11 cellular contexts compared by ENCODE assay signal in the genomic region with DNA sequence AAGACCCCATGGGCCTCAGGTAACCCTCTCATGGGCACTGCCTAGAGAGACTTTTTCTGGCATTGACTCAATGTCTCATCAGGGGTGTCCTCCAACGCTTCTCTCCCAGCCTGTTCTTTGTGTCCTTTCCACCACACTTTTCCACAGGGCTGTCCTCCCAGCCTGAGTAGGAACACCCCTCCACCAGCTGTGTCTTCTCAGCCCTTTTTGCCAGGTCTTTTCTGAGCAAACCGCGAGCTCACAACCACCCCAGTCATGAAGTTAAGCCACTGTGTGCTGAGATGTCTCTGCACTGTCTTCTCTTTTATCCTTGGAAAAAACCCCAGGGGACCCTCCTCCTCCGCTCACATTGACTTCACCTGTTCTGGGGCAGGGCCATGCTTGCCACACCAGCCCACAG. TPM values are rescaled to one million over a fixed set of nuclear protein-coding genes. Genes with fewer than 3 reads are reported as not detected.
DNase-seq lines count a peak whose midpoint lies in the region; ATAC-seq, FAIRE-seq and TF ChIP-seq lines count a peak whose summit lies in the region.
"Had no signal": no experiment of that assay in that cellular context is flagged by ENCODE, and none has a peak within 500 bp of the region (broad histone marks: within the 10 kb centered on the region; RNA-seq: fewer than 3 reads in every experiment).

No MANE protein-coding gene starts in this region.

- no peaks in the 10 kb centered on the region for H3K9me3 ChIP-seq in HepG2 (ENCODE audit: low read length)
- H3K9me3 ChIP-seq in WERI-Rb-1 (ENCODE audit: severe bottlenecking) = no peaks in the 10 kb centered on the region
- H3K9me3 ChIP-seq: mucosa of descending colon had no signal

- H3K36me3 Mint-ChIP-seq in IgD-negative memory B cell = peaks cover 3% of the 10 kb centered on the region
- H3K36me3 Mint-ChIP-seq in activated CD8-positive, alpha-beta T cell treated with anti-CD3 and anti-CD28 coated beads for 36 hours (ENCODE audit: low read depth) = peaks cover 9% of the 10 kb centered on the region
- peaks cover 12% of the 10 kb centered on the region for H3K36me3 Mint-ChIP-seq in stimulated activated effector memory CD8-positive, alpha-beta T cell treated with anti-CD3 and anti-CD28 coated beads, Interleukin-12 subunit alpha, Interleukin-12 subunit beta, amount 100 ng/mL, for 72 hours

- H3K36me3 ChIP-seq in HepG2 (replicated peaks in 1 of 2; ENCODE audit: control insufficient read depth in 1 of 2, insufficient read depth in 2 of 2, low read length in 2 of 2) (no peaks in the 10 kb centered on the region), WERI-Rb-1 (no peaks in the 10 kb centered on the region)

- no peaks in the 10 kb centered on the region for H3K9me3 Mint-ChIP-seq in IgD-negative memory B cell
- no peaks in the 10 kb centered on the region for H3K9me3 Mint-ChIP-seq in activated CD8-positive, alpha-beta T cell treated with anti-CD3 and anti-CD28 coated beads for 36 hours
- no peaks in the 10 kb centered on the region for H3K9me3 Mint-ChIP-seq in stimulated activated effector memory CD8-positive, alpha-beta T cell treated with anti-CD3 and anti-CD28 coated beads, Interleukin-12 subunit alpha, Interleukin-12 subunit beta, amount 100 ng/mL, for 72 hours

- H2AFZ ChIP-seq in HepG2 (ENCODE audit: low read length) = no peak overlapping the region

- POLR2A ChIA-PET in activated CD8-positive, alpha-beta T cell treated with anti-CD3 and anti-CD28 coated beads for 36 hours (lab: Charles Lee) = interaction anchor here (0.5 to 12.8 kb wide), 2 partner anchors 20 to 1285 kb away, joined by 3 to 211 read pairs; no protein-coding TSS in a partner anchor
- POLR2A ChIA-PET in HepG2 (lab: Yijun Ruan, JAX) = interaction anchor here (1.3 to 4.3 kb wide), 3 partner anchors 10 to 87 kb away, joined by 3 to 29 read pairs (median 4); partner anchors contain the start of gene PTGR2

- no peaks in the 10 kb centered on the region for H3K27me3 Mint-ChIP-seq in IgD-negative memory B cell
- no peaks in the 10 kb centered on the region for H3K27me3 Mint-ChIP-seq in activated CD8-positive, alpha-beta T cell treated with anti-CD3 and anti-CD28 coated beads for 36 hours

- no TSS peak for BruUV-seq in HepG2 (replicated peaks; lab: Mats Ljungman, UMichigan)

- no peak overlapping the region for H3K4me2 ChIP-seq in HepG2 (ENCODE audit: low read depth, low read length)

- H3K4me3 Mint-ChIP-seq in IgD-negative memory B cell = peak overlapping the region in 3 of 4 donors; percentile 67 to 76 (median 74)
- no peak overlapping the region for H3K4me3 Mint-ChIP-seq in activated CD8-positive, alpha-beta T cell treated with anti-CD3 and anti-CD28 coated beads for 36 hours
- no peak overlapping the region for H3K4me3 Mint-ChIP-seq in stimulated activated effector memory CD8-positive, alpha-beta T cell treated with anti-CD3 and anti-CD28 coated beads, Interleukin-12 subunit alpha, Interleukin-12 subunit beta, amount 100 ng/mL, for 72 hours

- TF ChIP-seq POLR2A in HepG2 (IDR thresholded peaks at IDR 0.05; ENCODE audit: insufficient read depth in 1 of 2, low read depth in 2 of 2, low read length in 2 of 2) = no peak

- 93% methylated on average over 4 of the region's 4 CpGs for WGBS in HepG2 (ENCODE audit: low lambda C conversion rate)

- H3K79me2 ChIP-seq in HepG2 (ENCODE audit: insufficient read depth, low read length) = peaks cover 85% of the 10 kb centered on the region

- no peak for ATAC-seq in activated CD8-positive, alpha-beta T cell treated with anti-CD3 and anti-CD28 coated beads for 36 hours
- no peak for ATAC-seq in HepG2
- ATAC-seq in stimulated activated effector memory CD8-positive, alpha-beta T cell treated with anti-CD3 and anti-CD28 coated beads, Interleukin-12 subunit alpha, Interleukin-12 subunit beta, amount 100 ng/mL, for 72 hours = no peak

- no peak for TF ChIP-seq RAD21 in HepG2 (CRISPR knock-in tag; IDR thresholded peaks at IDR 0.05)

- CTCF ChIA-PET in activated CD8-positive, alpha-beta T cell treated with anti-CD3 and anti-CD28 coated beads for 36 hours (lab: Charles Lee) = interaction anchor here (1.8 kb wide), 1 partner anchor 36 kb away, joined by 7 read pairs; no protein-coding TSS in a partner anchor
- CTCF ChIA-PET in HepG2 (lab: Yijun Ruan, JAX; ENCODE audit: low intra/inter-chr PET ratio, low total read pairs) = no interaction called here

- TF ChIP-seq EP300 in HepG2 (IDR thresholded peaks at IDR 0.05; ENCODE audit: low read depth in 2 of 2, low read length in 2 of 2) (no peak), HepG2 (CRISPR knock-in tag; IDR thresholded peaks at IDR 0.05; ENCODE audit: borderline replicate concordance) (no peak)

- no peak overlapping the region for H3K27ac ChIP-seq in HepG2 (ENCODE audit: extremely low read length, insufficient read depth, low read length)
- no peak overlapping the region for H3K27ac ChIP-seq in WERI-Rb-1

- intact Hi-C loops in activated CD8-positive, alpha-beta T cell treated with anti-CD3 and anti-CD28 coated beads for 36 hours (cut with micrococcal nuclease) = no loop called here
- intact Hi-C loops in HepG2 (cut with micrococcal nuclease; ENCODE audit: unreplicated experiment) = no loop called here

- peaks cover 54 to 65% (median 62%) of the 10 kb centered on the region in 3 donors for H3K4me1 Mint-ChIP-seq in IgD-negative memory B cell
- peaks cover 62% of the 10 kb centered on the region for H3K4me1 Mint-ChIP-seq in activated CD8-positive, alpha-beta T cell treated with anti-CD3 and anti-CD28 coated beads for 36 hours (ENCODE audit: low read depth)
- H3K4me1 Mint-ChIP-seq in stimulated activated effector memory CD8-positive, alpha-beta T cell treated with anti-CD3 and anti-CD28 coated beads, Interleukin-12 subunit alpha, Interleukin-12 subunit beta, amount 100 ng/mL, for 72 hours = peaks cover 71% of the 10 kb centered on the region

- no peak for TF ChIP-seq CTCF in activated CD8-positive, alpha-beta T cell treated with anti-CD3 and anti-CD28 coated beads for 36 hours (IDR thresholded peaks at IDR 0.05)
- TF ChIP-seq CTCF in HepG2 (CRISPR knock-in tag; IDR thresholded peaks at IDR 0.05) (no peak), WERI-Rb-1 (IDR thresholded peaks at IDR 0.05; ENCODE audit: low read depth, low read length) (no peak)

- H3K27me3 ChIP-seq in HepG2 (ENCODE audit: control insufficient read depth in 1 of 2, insufficient read depth in 2 of 2, low read length in 2 of 2) (no peaks in the 10 kb centered on the region), WERI-Rb-1 (ENCODE audit: insufficient read depth, low read depth, severe bottlenecking) (no peaks in the 10 kb centered on the region)

- H3K4me1 ChIP-seq in HepG2 (ENCODE audit: insufficient read depth, low read length) = peaks cover 80% of the 10 kb centered on the region

- H3K27ac Mint-ChIP-seq in IgD-negative memory B cell = peak overlapping the region; percentile 87 to 100 (median 97)
- H3K27ac Mint-ChIP-seq in activated CD8-positive, alpha-beta T cell treated with anti-CD3 and anti-CD28 coated beads for 36 hours = peak overlapping the region; percentile 73
- H3K27ac Mint-ChIP-seq in stimulated activated effector memory CD8-positive, alpha-beta T cell treated with anti-CD3 and anti-CD28 coated beads, Interleukin-12 subunit alpha, Interleukin-12 subunit beta, amount 100 ng/mL, for 72 hours = peak overlapping the region; percentile 27

- DNase-seq in activated CD8-positive, alpha-beta T cell treated with anti-CD3 and anti-CD28 coated beads for 36 hours = no peak
- DNase-seq in HepG2 (ENCODE audit: low spot score) (no peak), WERI-Rb-1 (no peak), iPS-NIHi7 (ENCODE audit: extremely low spot score) (no peak), RCC 7860 (ENCODE audit: low spot score) (no peak), NCI-H524 (lab: John Stamatoyannopoulos, UW) (no peak)
- DNase-seq in stimulated activated effector memory CD8-positive, alpha-beta T cell treated with anti-CD3 and anti-CD28 coated beads, Interleukin-12 subunit alpha, Interleukin-12 subunit beta, amount 100 ng/mL, for 72 hours (ENCODE audit: low spot score in 2 of 2) = no peak
- DNase-seq: NCI-H1436 had no signal

- H3K9ac ChIP-seq in HepG2 (ENCODE audit: insufficient read depth, low read depth, low read length) = 0 out of 2 replicates have a peak overlapping the region, but pooled peaks have one; percentile 4

- in situ Hi-C loops in HepG2 (cut with HindIII; ENCODE audit: extremely low pct_ligation_motif_present, low pct_unique_long_range_greater_than_20kb) = no loop called here

- FAIRE-seq in HepG2 (lab: Jason Lieb, UNC) (no peak), RCC 7860 (lab: Jason Lieb, UNC) (no peak)
- FAIRE-seq: G401.6 had no signal

- H4K20me1 ChIP-seq in HepG2 (ENCODE audit: insufficient read depth, low read length) = peaks cover 18% of the 10 kb centered on the region

- H3K4me3 ChIP-seq in HepG2 (replicated peaks in 1 of 3; ENCODE audit: insufficient read depth in 1 of 3, low read depth in 2 of 3, low read length in 3 of 3) = no peak overlapping the region
- H3K4me3 ChIP-seq in WERI-Rb-1 (ENCODE audit: low read depth, low read length) = no peak overlapping the region
- H3K4me3 ChIP-seq: mucosa of descending colon had no signal

RNA-seq across cellular contexts. Expression of gene PNMA1, which starts 50.2 kb away (rescaled TPM):
- polyA plus RNA-seq in IgD-negative memory B cell = 20.9 TPM
- total RNA-seq in activated CD8-positive, alpha-beta T cell treated with anti-CD3 and anti-CD28 coated beads for 36 hours = 10 to 100 TPM; 22.9 to 24.1 TPM
- total RNA-seq in HepG2 (2016; rRNA removed; fragmentation: Illumina TruSeq; extraction: Trizol) = 8.3 and 10.7 TPM in 2 replicates
- total RNA-seq in HepG2 (2016; cell fraction: cytosol; rRNA removed; fragmentation: Illumina TruSeq; extraction: Trizol; ENCODE audit: low read depth) = 1.8 and 1.9 TPM in 2 replicates
- 8.5 and 12.1 TPM in 2 replicates for total RNA-seq in HepG2 (2016; cell fraction: insoluble cytoplasmic fraction; rRNA removed; fragmentation: Illumina TruSeq; extraction: Trizol)
- 7.8 and 8.3 TPM in 2 replicates for total RNA-seq in HepG2 (2016; cell fraction: membrane; rRNA removed; fragmentation: Illumina TruSeq; extraction: Trizol)
- total RNA-seq in HepG2 (2016; cell fraction: nucleus; rRNA removed; fragmentation: Illumina TruSeq; extraction: Trizol) = 8.6 and 9.7 TPM in 2 replicates
- 6.6 and 7.0 TPM in 2 replicates for polyA plus RNA-seq in HepG2 (2011; rRNA removed)
- polyA plus RNA-seq in HepG2 (2011; cell fraction: cytosol; rRNA removed) = 5.3 and 6.7 TPM in 2 replicates
- 6.4 and 7.7 TPM in 2 replicates for polyA plus RNA-seq in HepG2 (2011; cell fraction: nucleus; rRNA removed)
- 14.1 and 14.8 TPM in 2 replicates for polyA plus RNA-seq in HepG2 (2012)
- 2.5 and 2.9 TPM in 2 replicates for polyA plus RNA-seq in HepG2 (2016; cell fraction: cytosol; fragmentation: Illumina TruSeq; extraction: Trizol; ENCODE audit: low read depth)
- polyA plus RNA-seq in HepG2 (2016; cell fraction: insoluble cytoplasmic fraction; fragmentation: Illumina TruSeq; extraction: Trizol; ENCODE audit: low read depth) = 18.3 and 20.9 TPM in 2 replicates
- 7.0 and 8.6 TPM in 2 replicates for polyA plus RNA-seq in HepG2 (2016; cell fraction: membrane; fragmentation: Illumina TruSeq; extraction: Trizol; ENCODE audit: low read depth)
- polyA plus RNA-seq in HepG2 (2016; cell fraction: nucleus; fragmentation: Illumina TruSeq; extraction: Trizol; ENCODE audit: insufficient read depth, low read depth) = 17.9 and 18.6 TPM in 2 replicates
- 5.1 and 5.4 TPM in 2 replicates for polyA minus RNA-seq in HepG2 (2011; rRNA and poly(A)+ RNA removed; ENCODE audit: low replicate concordance)
- polyA minus RNA-seq in HepG2 (2011; cell fraction: cytosol; rRNA and poly(A)+ RNA removed) = 5.6 and 6.3 TPM in 2 replicates
- 4.8 and 7.0 TPM in 2 replicates for polyA minus RNA-seq in HepG2 (2011; cell fraction: nucleus; rRNA and poly(A)+ RNA removed)

Comparison
In these comparisons a context has a peak if more than half of its experiments do, and no peak if none do; other contexts are left out.
1. H3K27ac Mint-ChIP-seq: peak in every context shown above with its lines; median percentile 97 in IgD-negative memory B cell; 73 in activated CD8-positive, alpha-beta T cell treated with anti-CD3 and anti-CD28 coated beads for 36 hours; 27 in stimulated activated effector memory CD8-positive, alpha-beta T cell treated with anti-CD3 and anti-CD28 coated beads, Interleukin-12 subunit alpha, Interleukin-12 subunit beta, amount 100 ng/mL, for 72 hours.
2. H3K4me3 Mint-ChIP-seq: peak in IgD-negative memory B cell (3 of 4); none in activated CD8-positive, alpha-beta T cell treated with anti-CD3 and anti-CD28 coated beads for 36 hours (single experiment) and stimulated activated effector memory CD8-positive, alpha-beta T cell treated with anti-CD3 and anti-CD28 coated beads, Interleukin-12 subunit alpha, Interleukin-12 subunit beta, amount 100 ng/mL, for 72 hours (single experiment).